32 cellular contexts compared by ENCODE assay signal in the genomic region with DNA sequence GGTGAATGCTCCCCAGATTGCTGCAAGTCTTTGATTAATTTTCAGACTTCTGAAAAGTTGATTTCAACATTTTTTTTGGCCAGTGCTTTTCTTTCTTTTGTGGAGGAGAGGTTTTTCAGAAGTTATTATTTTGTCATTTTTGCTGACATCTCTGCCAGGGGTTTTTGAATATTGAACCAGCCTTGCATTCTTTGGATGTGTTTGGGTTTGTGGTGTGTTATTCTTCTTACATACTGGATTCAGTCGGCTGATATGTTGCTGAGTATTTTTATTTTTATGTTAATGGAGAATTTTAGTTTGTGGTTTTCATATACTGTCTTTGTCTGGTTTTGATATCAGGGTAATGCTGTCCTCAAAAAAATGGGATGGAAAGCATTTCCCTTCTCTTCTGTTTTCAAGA. TPM values are rescaled to one million over a fixed set of nuclear protein-coding genes. Genes with fewer than 3 reads are reported as not detected.
DNase-seq lines count a peak whose midpoint lies in the region; ATAC-seq, FAIRE-seq and TF ChIP-seq lines count a peak whose summit lies in the region.
"Had no signal": no experiment of that assay in that cellular context is flagged by ENCODE, and none has a peak within 500 bp of the region (broad histone marks: within the 10 kb centered on the region; RNA-seq: fewer than 3 reads in every experiment).

No MANE protein-coding gene starts in this region.

- DNase-seq in K562 (ENCODE audit: extremely low read depth in 1 of 4, low spot score in 3 of 4), result no peak
- no peak for DNase-seq in psoas muscle
- DNase-seq in gastrocnemius medialis, result no peak
- DNase-seq in GM12892 (ENCODE audit: insufficient read length), result no peak
- no peak for DNase-seq in H54 (ENCODE audit: insufficient read length, low spot score)
- DNase-seq: 8988T; ACHN; AML-193; BE2C; C1 segment of cervical spinal cord; Caco-2; Calu3; CD4-positive, alpha-beta memory T cell; CD4-positive, alpha-beta T cell; CD4-positive, CD25-positive, alpha-beta regulatory T cell; CD8-positive, alpha-beta memory T cell; CD8-positive, alpha-beta T cell; COR-L47; DMS 273 treated with DMSO at 0.1 percent for 48 hours; DMS153; DMS53; DMS79; DMS79 treated with DMSO at 0.1 percent for 48 hours; DND-41; EL had no signal

- no peaks in the 10 kb centered on the region; the same call in 1 of the 2 replicates for H3K9me3 ChIP-seq in K562 (replicated peaks; ENCODE audit: control insufficient read depth, insufficient read depth, low read depth, low read length)
- H3K9me3 ChIP-seq in psoas muscle, result no peaks in the 10 kb centered on the region
- H3K9me3 ChIP-seq in gastrocnemius medialis, result no peaks in the 10 kb centered on the region
- H3K9me3 ChIP-seq: BE2C had no signal

- in situ Hi-C loops in K562 (cut with MboI), result no loop called here
- in situ Hi-C loops in gastrocnemius medialis (cut with MboI; ENCODE audit: low sequenced_read_pairs in 4 of 4), result no loop called here

- no peak for TF ChIP-seq CTCF in K562 (IDR thresholded peaks at IDR 0.05 in 2 of 3, conservative IDR thresholded peaks at IDR 0.05 in 1 of 3; ENCODE audit: insufficient read depth in 2 of 3, low read depth in 1 of 3, low read length in 3 of 3)
- TF ChIP-seq CTCF in psoas muscle (IDR thresholded peaks at IDR 0.05), result no peak
- TF ChIP-seq CTCF in gastrocnemius medialis (IDR thresholded peaks at IDR 0.05 in 4 of 5, conservative IDR thresholded peaks at IDR 0.05 in 1 of 5), result no peak

- no peak overlapping the region for H3K27ac ChIP-seq in K562 (ENCODE audit: extremely low read depth, low read depth, low read length)
- peak overlapping the region; percentile 44 for H3K27ac ChIP-seq in psoas muscle
- H3K27ac ChIP-seq in gastrocnemius medialis, result peak overlapping the region; percentile 37 to 100 (median 98)
- H3K27ac ChIP-seq: 22Rv1; A549; BLaER1; BLaER1 treated with 17β-estradiol and CSF1 and Interleukin-3, amounts not matched to agents 10 nM and 100 nM; C4-2B had no signal

- ATAC-seq in K562 (no peak), psoas muscle (no peak), gastrocnemius medialis (no peak), HG03354 (IDR thresholded peaks at IDR 0.05; ENCODE audit: poor library complexity, severe bottlenecking, unreplicated experiment) (no peak)
- ATAC-seq: A549; CD8-positive, alpha-beta T cell had no signal

- no peaks in the 10 kb centered on the region for H3K9me1 ChIP-seq in K562 (ENCODE audit: control insufficient read depth, insufficient read depth, low read length)

- TF ChIP-seq EP300 in K562 (IDR thresholded peaks at IDR 0.05; ENCODE audit: low read length), result no peak

- H3K9ac ChIP-seq in K562 (ENCODE audit: insufficient read depth in 1 of 2, low read depth in 2 of 2, low read length in 2 of 2), result no peak overlapping the region
- H3K9ac ChIP-seq: BLaER1; BLaER1 treated with 17β-estradiol and CSF1 and Interleukin-3, amounts not matched to agents 10 nM and 100 nM had no signal

- FAIRE-seq in K562 (lab: Jason Lieb, UNC) (no peak), GM12892 (lab: Jason Lieb, UNC) (no peak), H54 (lab: Jason Lieb, UNC) (no peak)
- FAIRE-seq: A204.1, A549 had no signal

- intact Hi-C loops in K562 (cut with micrococcal nuclease), result no loop called here
- intact Hi-C loops in psoas muscle (cut with DNase I), result no loop called here
- intact Hi-C loops in gastrocnemius medialis (cut with DNase I; ENCODE audit: low total_unique reads), result no loop called here

- TF ChIP-seq POLR2A in K562 (conservative IDR thresholded peaks at IDR 0.05), result no peak
- TF ChIP-seq POLR2A in gastrocnemius medialis (IDR thresholded peaks at IDR 0.05), result no peak
- TF ChIP-seq POLR2A in GM12892 (IDR thresholded peaks at IDR 0.05; ENCODE audit: low read depth, low read length), result no peak
- TF ChIP-seq POLR2A in H54 (IDR thresholded peaks at IDR 0.05; ENCODE audit: low read depth, low read length), result no peak

- H3K27me3 ChIP-seq in K562 (ENCODE audit: control insufficient read depth in 2 of 2, insufficient read depth in 2 of 2, low read length in 2 of 2) (no peaks in the 10 kb centered on the region), psoas muscle (ENCODE audit: insufficient read depth in 3 of 3, low read length in 2 of 3) (no peaks in the 10 kb centered on the region), gastrocnemius medialis (no peaks in the 10 kb centered on the region)
- H3K27me3 ChIP-seq: BE2C; BLaER1; BLaER1 treated with 17β-estradiol and CSF1 and Interleukin-3, amounts not matched to agents 10 nM and 100 nM had no signal

- no peaks in the 10 kb centered on the region for H3K79me2 ChIP-seq in K562 (ENCODE audit: control insufficient read depth, insufficient read depth, low read length)

- no peak overlapping the region for H3K4me3 ChIP-seq in K562
- H3K4me3 ChIP-seq in psoas muscle, result no peak overlapping the region
- no peak overlapping the region for H3K4me3 ChIP-seq in gastrocnemius medialis
- H3K4me3 ChIP-seq: A549; BLaER1; BLaER1 treated with 17β-estradiol and CSF1 and Interleukin-3, amounts not matched to agents 10 nM and 100 nM had no signal

- H3K4me2 ChIP-seq in K562 (ENCODE audit: insufficient read depth, low read length), result no peak overlapping the region
- H3K4me2 ChIP-seq: A549; BLaER1; BLaER1 treated with 17β-estradiol and CSF1 and Interleukin-3, amounts not matched to agents 10 nM and 100 nM had no signal

- TF ChIP-seq RAD21 in K562 (CRISPR knock-in tag; conservative IDR thresholded peaks at IDR 0.05 in 1 of 2, IDR thresholded peaks at IDR 0.05 in 1 of 2), result no peak

- CTCF ChIA-PET in K562 (lab: Yijun Ruan, JAX; ENCODE audit: low intra/inter-chr PET ratio), result no interaction called here

- no peaks in the 10 kb centered on the region for H4K20me1 ChIP-seq in K562 (replicated peaks; ENCODE audit: control insufficient read depth, insufficient read depth, low read length)
- H4K20me1 ChIP-seq: BLaER1; BLaER1 treated with 17β-estradiol and CSF1 and Interleukin-3, amounts not matched to agents 10 nM and 100 nM had no signal

- POLR2A ChIA-PET in K562 (lab: Yijun Ruan, JAX), result interaction anchor here (0.9 kb wide), 2 partner anchors 10 to 16 kb away, joined by 3 to 4 read pairs; no protein-coding TSS in a partner anchor

- WGBS in K562 (ENCODE audit: insufficient coverage, low coverage, missing lambda C conversion rate), result 0% methylated on average over 1 of the region's 1 CpG
- WGBS in psoas muscle, 3 donors, result 32 to 57% (median 46%) methylated on average over 1 of the region's 1 CpG

- H2AFZ ChIP-seq in K562 (ENCODE audit: low read depth, low read length), result no peak overlapping the region

- no TSS peak for BruUV-seq in K562 (replicated peaks; lab: Mats Ljungman, UMichigan)

- H3K36me3 ChIP-seq in K562 (ENCODE audit: control insufficient read depth, insufficient read depth, low read length), result no peaks in the 10 kb centered on the region
- peaks cover 11 to 89% of the 10 kb centered on the region in 2 donors for H3K36me3 ChIP-seq in psoas muscle (ENCODE audit: insufficient read depth in 1 of 2, low read depth in 1 of 2)
- H3K36me3 ChIP-seq in gastrocnemius medialis, result peaks cover 0 to 36% of the 10 kb centered on the region in 2 donors
- H3K36me3 ChIP-seq: BE2C had no signal

- H3K4me1 ChIP-seq in K562 (replicated peaks in 1 of 2; ENCODE audit: control insufficient read depth in 2 of 2, insufficient read depth in 2 of 2, low read length in 2 of 2) (no peaks in the 10 kb centered on the region), psoas muscle (peaks cover 83% of the 10 kb centered on the region), gastrocnemius medialis (peaks cover 82 to 86% of the 10 kb centered on the region in 2 donors)
- H3K4me1 ChIP-seq: BE2C, Caco-2 had no signal

TF ChIP-seq in K562, 482 proteins besides CTCF, POLR2A, EP300 and RAD21:
- TF ChIP-seq ZNF561 (CRISPR knock-in tag; conservative IDR thresholded peaks at IDR 0.05), result no peak
- TF ChIP-seq ZNF165 (CRISPR knock-in tag; IDR thresholded peaks at IDR 0.05; ENCODE audit: borderline replicate concordance), result no peak
- TF ChIP-seq CSDE1 (IDR thresholded peaks at IDR 0.05), result no peak
- peak; percentile 92 for TF ChIP-seq ZNF324 (CRISPR knock-in tag; IDR thresholded peaks at IDR 0.05)
- no peak for TF ChIP-seq BMI1 (IDR thresholded peaks at IDR 0.05; ENCODE audit: low read length)
- no peak for TF ChIP-seq DNMT1 (IDR thresholded peaks at IDR 0.05)
- TF ChIP-seq SRSF9 (IDR thresholded peaks at IDR 0.05; ENCODE audit: borderline replicate concordance, low read depth, low read length), result no peak

RNA-seq across cellular contexts. Expression of gene OBSCN, which starts 25.3 kb away (rescaled TPM):
- 22.3 and 52.9 TPM in 2 replicates for total RNA-seq in K562 (2011; cell fraction: chromatin; rRNA removed; ENCODE audit: low replicate concordance)
- 25.5 and 27.1 TPM in 2 replicates for total RNA-seq in K562 (2011; cell fraction: nucleolus; rRNA removed)
- total RNA-seq in K562 (2011; cell fraction: nucleoplasm; rRNA removed), result 20.5 and 20.6 TPM in 2 replicates
- total RNA-seq in K562 (2014; rRNA removed) (11.8 and 12.0 TPM in 2 replicates), K562 (2014; rRNA removed; fragmentation: Illumina TruSeq; extraction: Trizol) (0.83 and 1.7 TPM in 2 replicates), K562 (2015; rRNA removed; fragmentation: Illumina TruSeq; extraction: Trizol) (4.1 and 5.0 TPM in 2 replicates), K562 (2021) (17.4 and 19.7 TPM in 2 replicates), psoas muscle (1,000 to 10,000 TPM; 1,061 to 1,869 (median 1,568) TPM), gastrocnemius medialis (1,000 to 10,000 TPM in 2 of 4 donors, 100 to 1,000 TPM in 2; 798 to 1,571 (median 1,162) TPM)
- polyA plus RNA-seq in K562 (2011; rRNA removed) (3.4 and 5.6 TPM in 2 replicates), K562 (2014; fragmentation: Illumina TruSeq; extraction: Trizol) (3.6 and 6.9 TPM in 2 replicates), K562 (2014; fragmentation: Nextera tagmentation; extraction: Ambion mirVana) (under 1 TPM; 0.18 to 0.29 TPM), K562 (2014; rRNA removed) (11.1 and 12.5 TPM in 2 replicates), psoas muscle (100 to 1,000 TPM; 397 to 658 (median 442) TPM)
- polyA plus RNA-seq in K562 (2011; cell fraction: cytosol; rRNA removed), result 3.0 and 8.2 TPM in 2 replicates
- 22.5 and 42.0 TPM in 2 replicates for polyA plus RNA-seq in K562 (2011; cell fraction: nucleus; rRNA removed)
- 15.8 and 26.7 TPM in 2 replicates for polyA plus RNA-seq in K562 (2012)
- polyA minus RNA-seq in K562 (2011; rRNA and poly(A)+ RNA removed), result 3.4 TPM in 2 replicates
- polyA minus RNA-seq in K562 (2011; cell fraction: cytosol; rRNA and poly(A)+ RNA removed), result 8.2 and 10.9 TPM in 2 replicates
- 7.0 and 7.1 TPM in 2 replicates for polyA minus RNA-seq in K562 (2011; cell fraction: nucleus; rRNA and poly(A)+ RNA removed)
- not detected for polyA plus RNA-seq in GM12892 (2012; ENCODE audit: missing spikeins)

Comparison
In these comparisons a context has a peak if more than half of its experiments do, and no peak if none do; other contexts are left out.
1. RNA of gene OBSCN, which starts 25.3 kb away (total RNA-seq): 1,061 to 1,869 TPM in psoas muscle and 798 to 1,571 TPM in gastrocnemius medialis; 0.83 to 52.9 TPM in K562; every median in the first group is over 10 times any median in the second.